Comparison of ENCODE assay signal across 27 cellular contexts in genomic region chr12:102622618-102623017, GRCh38.
"Had no signal": no experiment of that assay in that cellular context is flagged by ENCODE, and none has a peak within 500 bp of the region (broad histone marks: within the 10 kb centered on the region; RNA-seq: fewer than 3 reads in every experiment).

No MANE protein-coding gene starts in this region.

- H3K4me1 ChIP-seq: colonic mucosa, esophagus muscularis mucosa, esophagus squamous epithelium, foreskin keratinocyte, gastrocnemius medialis, gastroesophageal sphincter, heart left ventricle, heart right ventricle had no signal

- H3K27ac Mint-ChIP-seq: dendritic cell treated with granulocyte-macrophage colony-stimulating factor and Interleukin-4, amounts not matched to agents 40 ng/mL and 50 ng/mL, for 4 days; endodermal cell had no signal

- H3K9me3 Mint-ChIP-seq: dendritic cell treated with granulocyte-macrophage colony-stimulating factor and Interleukin-4, amounts not matched to agents 40 ng/mL and 50 ng/mL, for 4 days had no signal

- H3K79me2 ChIP-seq: hepatocyte had no signal

- H3K36me3 ChIP-seq: colonic mucosa, esophagus muscularis mucosa, esophagus squamous epithelium, gastrocnemius medialis, gastroesophageal sphincter, heart left ventricle, heart right ventricle had no signal

- H3K27me3 ChIP-seq: colonic mucosa, dorsolateral prefrontal cortex, esophagus muscularis mucosa, esophagus squamous epithelium, foreskin keratinocyte, gastrocnemius medialis, gastroesophageal sphincter, heart left ventricle, heart right ventricle, hepatocyte had no signal

- H3K27me3 Mint-ChIP-seq: dendritic cell treated with granulocyte-macrophage colony-stimulating factor and Interleukin-4, amounts not matched to agents 40 ng/mL and 50 ng/mL, for 4 days had no signal

- H3K27ac ChIP-seq: colonic mucosa, coronary artery, dorsolateral prefrontal cortex, epithelial cell of prostate, esophagus muscularis mucosa, esophagus squamous epithelium, foreskin keratinocyte, gastrocnemius medialis, gastroesophageal sphincter, heart left ventricle, heart right ventricle, hepatocyte had no signal

- H3K4me3 ChIP-seq: colonic mucosa, coronary artery, dorsolateral prefrontal cortex, esophagus muscularis mucosa, esophagus squamous epithelium, gastrocnemius medialis, gastroesophageal sphincter, heart left ventricle, heart right ventricle, hepatocyte had no signal

- H2AFZ ChIP-seq: hepatocyte had no signal

- FAIRE-seq: colon, endothelial cell of umbilical vein, frontal cortex had no signal

- H3K9me3 ChIP-seq: colonic mucosa, gastrocnemius medialis had no signal

- H3K4me1 Mint-ChIP-seq: endodermal cell had no signal

- H3K4me2 ChIP-seq: hepatocyte had no signal

- ATAC-seq: esophagus mucosa, foreskin keratinocyte, gastrocnemius medialis, gastroesophageal sphincter, heart left ventricle, heart right ventricle had no signal

- DNase-seq: colonic mucosa; cortex of kidney; dermis blood vessel endothelial cell; dorsolateral prefrontal cortex; effector CD4-positive, alpha-beta T cell; effector CD8-positive, alpha-beta T cell; effector memory CD4-positive, alpha-beta T cell; endodermal cell; esophagus squamous epithelium; foreskin fibroblast; foreskin keratinocyte; foreskin melanocyte; gastrocnemius medialis; glutamatergic neuron; head of caudate nucleus; heart left ventricle; heart right ventricle had no signal

- H3K4me3 Mint-ChIP-seq: dendritic cell treated with granulocyte-macrophage colony-stimulating factor and Interleukin-4, amounts not matched to agents 40 ng/mL and 50 ng/mL, for 4 days; endodermal cell had no signal
